ENCODE assay signal across 19 cellular contexts in the genomic region with DNA sequence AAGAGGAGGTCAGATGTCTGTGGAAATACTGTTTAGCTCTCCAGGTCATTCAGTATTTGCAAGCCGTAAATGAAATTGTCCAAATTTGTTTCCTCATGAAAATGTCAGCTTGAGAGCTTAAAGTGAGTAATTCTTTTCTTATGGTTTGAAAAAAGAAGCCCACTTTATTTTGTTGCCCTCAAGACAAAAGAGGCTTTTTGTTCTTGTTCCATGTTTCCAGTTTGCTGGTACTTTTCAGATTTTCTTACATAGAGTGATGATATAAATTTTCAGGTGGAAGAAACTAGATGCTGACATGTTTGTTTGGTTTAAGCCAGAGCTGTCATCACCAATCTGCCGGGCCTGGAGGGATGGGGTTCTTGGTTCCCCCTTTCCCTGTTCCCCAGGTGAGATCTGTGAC.
"Had no signal": no experiment of that assay in that cellular context is flagged by ENCODE, and none has a peak within 500 bp of the region (broad histone marks: within the 10 kb centered on the region; RNA-seq: fewer than 3 reads in every experiment).

No MANE protein-coding gene starts in this region.

- DNase-seq: naive thymus-derived CD8-positive, alpha-beta T cell; natural killer cell; nephron progenitor cell; nucleus accumbens; occipital lobe; ovary; pancreas; posterior cingulate gyrus; psoas muscle; retina; right cardiac atrium; right lobe of liver; sigmoid colon; small intestine; spleen; stimulated activated CD4-positive, alpha-beta T cell treated with anti-CD3 and anti-CD28 coated beads, Interleukin-12 subunit alpha, Interleukin-12 subunit beta, amount 100 ng/mL, for 4 hours; stimulated activated CD4-positive, alpha-beta T cell treated with anti-CD3 and anti-CD28 coated beads, Interleukin-15, amount 100 ng/mL, for 24 hours; stimulated activated CD4-positive, alpha-beta T cell treated with anti-CD3 and anti-CD28 coated beads, Interleukin-1b, Interleukin-23, amount 100 ng/mL, for 48 hours; stimulated activated CD4-positive, alpha-beta T cell treated with anti-CD3 and anti-CD28 coated beads, Interleukin-2, amount 100 ng/mL, for 24 hours had no signal
